ENCODE assay signal across 18 cellular contexts in the genomic region with DNA sequence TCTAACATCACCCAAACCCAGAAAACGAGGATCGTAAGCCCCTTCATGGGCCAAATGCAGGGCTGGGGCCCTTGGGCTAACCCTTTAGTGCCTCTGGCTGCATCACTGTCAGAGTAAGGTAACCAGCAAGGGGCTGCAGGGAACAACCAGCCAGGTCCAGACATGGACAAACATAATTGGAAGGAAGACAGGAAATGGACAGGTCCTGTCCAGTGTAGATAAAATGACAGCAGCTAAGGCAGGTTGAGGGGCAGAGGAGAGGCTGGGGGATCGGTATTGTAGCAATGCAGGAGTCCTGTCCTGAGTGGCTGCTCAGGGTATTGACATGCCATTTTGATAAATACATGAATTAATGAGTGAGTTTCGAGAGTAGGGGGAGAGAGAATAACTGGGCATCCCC.
"Had no signal": no experiment of that assay in that cellular context is flagged by ENCODE, and none has a peak within 500 bp of the region (broad histone marks: within the 10 kb centered on the region; RNA-seq: fewer than 3 reads in every experiment).

No MANE protein-coding gene starts in this region.

- H3K27me3 ChIP-seq: breast epithelium, dorsolateral prefrontal cortex, left lung had no signal

- H3K36me3 ChIP-seq: breast epithelium, left lung had no signal

- H3K4me1 ChIP-seq: breast epithelium, left lung had no signal

- DNase-seq: activated CD4-positive, alpha-beta T cell treated with anti-CD3 and anti-CD28 coated beads, Interleukin-2, amount 10 ng/mL, durations not matched to agents 7 days and 5 days; activated CD4-positive, CD25-positive, alpha-beta regulatory T cell; activated naive CD4-positive, alpha-beta T cell treated with anti-CD3 and anti-CD28 coated beads for 36 hours; activated naive CD8-positive, alpha-beta T cell treated with anti-CD3 and anti-CD28 coated beads, Interleukin-2, amount 50 U/mL, for 24 hours; aorta; dorsolateral prefrontal cortex; hippocampal formation; left lung; mammary epithelial cell; naive thymus-derived CD8-positive, alpha-beta T cell; retina; stimulated activated CD4-positive, alpha-beta T cell treated with anti-CD3 and anti-CD28 coated beads, Interleukin-2, amount 100 ng/mL, for 48 hours; stimulated activated naive CD4-positive, alpha-beta T cell treated with Interleukin-2 at 50 U/mL for 16 hours; substantia nigra; trophoblast cell had no signal

- H3K27ac Mint-ChIP-seq: activated CD4-positive, alpha-beta T cell treated with anti-CD3 and anti-CD28 coated beads, Interleukin-2, amount 10 ng/mL, durations not matched to agents 7 days and 5 days; activated naive CD4-positive, alpha-beta T cell treated with anti-CD3 and anti-CD28 coated beads for 36 hours; activated naive CD8-positive, alpha-beta T cell treated with anti-CD3 and anti-CD28 coated beads, Interleukin-2, amount 50 U/mL, for 24 hours; activated T-helper 17 cell treated with anti-CD3 and anti-CD28 coated beads, Interleukin-2, amount 50 U/mL, for 72 hours had no signal

- H3K4me3 ChIP-seq: breast epithelium, dorsolateral prefrontal cortex, left lung had no signal

- ATAC-seq: activated naive CD8-positive, alpha-beta T cell treated with anti-CD3 and anti-CD28 coated beads, Interleukin-2, amount 50 U/mL, for 24 hours; activated T-helper 17 cell treated with anti-CD3 and anti-CD28 coated beads, Interleukin-2, amount 50 U/mL, for 72 hours; esophagus mucosa; left lung; naive thymus-derived CD8-positive, alpha-beta T cell had no signal

- H3K27me3 Mint-ChIP-seq: activated naive CD8-positive, alpha-beta T cell treated with anti-CD3 and anti-CD28 coated beads, Interleukin-2, amount 50 U/mL, for 24 hours; naive thymus-derived CD8-positive, alpha-beta T cell had no signal

- H3K27ac ChIP-seq: breast epithelium, left lung had no signal

- H3K9me3 Mint-ChIP-seq: activated CD4-positive, alpha-beta T cell treated with anti-CD3 and anti-CD28 coated beads, Interleukin-2, amount 10 ng/mL, durations not matched to agents 7 days and 5 days; activated naive CD4-positive, alpha-beta T cell treated with anti-CD3 and anti-CD28 coated beads for 36 hours; activated naive CD8-positive, alpha-beta T cell treated with anti-CD3 and anti-CD28 coated beads, Interleukin-2, amount 50 U/mL, for 24 hours; activated T-helper 17 cell treated with anti-CD3 and anti-CD28 coated beads, Interleukin-2, amount 50 U/mL, for 72 hours; naive thymus-derived CD8-positive, alpha-beta T cell had no signal

- H3K9me3 ChIP-seq: breast epithelium, left lung had no signal

- H3K4me3 Mint-ChIP-seq: activated CD4-positive, alpha-beta T cell treated with anti-CD3 and anti-CD28 coated beads, Interleukin-2, amount 10 ng/mL, durations not matched to agents 7 days and 5 days; activated naive CD4-positive, alpha-beta T cell treated with anti-CD3 and anti-CD28 coated beads for 36 hours; activated naive CD8-positive, alpha-beta T cell treated with anti-CD3 and anti-CD28 coated beads, Interleukin-2, amount 50 U/mL, for 24 hours; activated T-helper 17 cell treated with anti-CD3 and anti-CD28 coated beads, Interleukin-2, amount 50 U/mL, for 72 hours had no signal

- H3K36me3 Mint-ChIP-seq: naive thymus-derived CD8-positive, alpha-beta T cell had no signal
